In genomic region chr16:55552621-55553020, GRCh38 we compare ENCODE assay signal across 16 cellular contexts. TPM values are rescaled to one million over a fixed set of nuclear protein-coding genes. Genes with fewer than 3 reads are reported as not detected.
DNase-seq lines count a peak whose midpoint lies in the region; ATAC-seq lines count a peak whose summit lies in the region.
"Had no signal": no experiment of that assay in that cellular context is flagged by ENCODE, and none has a peak within 500 bp of the region (broad histone marks: within the 10 kb centered on the region; RNA-seq: fewer than 3 reads in every experiment).

No MANE protein-coding gene starts in this region.

- H3K4me1 ChIP-seq in Karpas-422 (ENCODE audit: low read length), result no peaks in the 10 kb centered on the region

- H3K4me2 ChIP-seq in Karpas-422 (ENCODE audit: low read depth, low read length, poor library complexity, severe bottlenecking), result no peak overlapping the region

- H3K4me3 ChIP-seq in Karpas-422 (ENCODE audit: low read length), result no peak overlapping the region
- H3K4me3 ChIP-seq: lung, tibial nerve had no signal

- no peak for ATAC-seq in left lobe of liver
- ATAC-seq in GM18502 (IDR thresholded peaks at IDR 0.05; ENCODE audit: poor library complexity, unreplicated experiment), result no peak

- no peak overlapping the region for H3K27ac ChIP-seq in Karpas-422 (ENCODE audit: low read length)
- H3K27ac ChIP-seq: tibial nerve had no signal

- no peaks in the 10 kb centered on the region for H3K9me2 ChIP-seq in Karpas-422 (replicated peaks; ENCODE audit: insufficient read depth, low read length)

- H3K27me3 ChIP-seq in Karpas-422 (ENCODE audit: low read length), result no peaks in the 10 kb centered on the region
- H3K27me3 ChIP-seq: tibial nerve had no signal

- H3K36me3 ChIP-seq in Karpas-422 (ENCODE audit: insufficient read depth, low read length), result no peaks in the 10 kb centered on the region

- no peaks in the 10 kb centered on the region for H3K9me3 ChIP-seq in Karpas-422 (ENCODE audit: low read length)
- H3K9me3 ChIP-seq: tibial nerve had no signal

- no peaks in the 10 kb centered on the region for H4K20me1 ChIP-seq in Karpas-422 (ENCODE audit: insufficient read depth, low read depth, low read length)

- H3K79me2 ChIP-seq in Karpas-422 (ENCODE audit: low read length), result no peaks in the 10 kb centered on the region

- peak; percentile 82 for DNase-seq in A172 (ENCODE audit: low spot score)
- peak; percentile 29 for DNase-seq in HS-5 (ENCODE audit: low read depth)
- peak; percentile 73 for DNase-seq in astrocyte of the hippocampus (ENCODE audit: low read depth, low spot score)
- peak; percentile 24 for DNase-seq in glomerular visceral epithelial cell (ENCODE audit: extremely low spot score)
- no peak for DNase-seq in left lobe of liver (ENCODE audit: low spot score)
- no peak for DNase-seq in Karpas-422
- no peak for DNase-seq in 8988T
- DNase-seq: ACHN; activated CD4-positive, alpha-beta T cell treated with anti-CD3 and anti-CD28 coated beads, Interleukin-2, amount 50 U/mL, for 4 hours; occipital lobe; stimulated activated CD4-positive, alpha-beta T cell treated with anti-CD3 and anti-CD28 coated beads, Interleukin-12 subunit alpha, Interleukin-12 subunit beta, amount 100 ng/mL, for 4 hours had no signal

- no peak overlapping the region for H2AFZ ChIP-seq in Karpas-422 (ENCODE audit: low read length)

- H3K9ac ChIP-seq in Karpas-422 (ENCODE audit: low read length), result no peak overlapping the region

RNA-seq across cellular contexts. Expression of gene CAPNS2, which starts 13.9 kb away (rescaled TPM):
- total RNA-seq in A172 (2014; rRNA removed; shearing (Covaris generic)), result 0.22 TPM in 1 of 2 replicates, not detected in the other
- total RNA-seq in left lobe of liver, result not detected
- not detected in 2 replicates for total RNA-seq in Karpas-422 (2014; rRNA removed; shearing (Covaris generic); ENCODE audit: low replicate concordance)
- total RNA-seq: H1, occipital lobe, OCI-LY7 had no signal

RNA-seq across cellular contexts. Expression of gene LPCAT2, which starts 43.7 kb away (rescaled TPM):
- 18.6 and 20.2 TPM in 2 replicates for total RNA-seq in A172 (2014; rRNA removed; shearing (Covaris generic))
- 1.6 TPM for total RNA-seq in left lobe of liver
- total RNA-seq in Karpas-422 (2014; rRNA removed; shearing (Covaris generic); ENCODE audit: low replicate concordance), result not detected in 2 replicates
- total RNA-seq: OCI-LY7 had no signal

Comparison
In these comparisons a context has a peak if more than half of its experiments do, and no peak if none do; other contexts are left out.
1. DNase-seq: peak in A172 (single experiment), HS-5 (single experiment), astrocyte of the hippocampus (single experiment) and glomerular visceral epithelial cell (single experiment); none in left lobe of liver (single experiment), Karpas-422 (single experiment) and 8988T (single experiment).